In the genomic region with DNA sequence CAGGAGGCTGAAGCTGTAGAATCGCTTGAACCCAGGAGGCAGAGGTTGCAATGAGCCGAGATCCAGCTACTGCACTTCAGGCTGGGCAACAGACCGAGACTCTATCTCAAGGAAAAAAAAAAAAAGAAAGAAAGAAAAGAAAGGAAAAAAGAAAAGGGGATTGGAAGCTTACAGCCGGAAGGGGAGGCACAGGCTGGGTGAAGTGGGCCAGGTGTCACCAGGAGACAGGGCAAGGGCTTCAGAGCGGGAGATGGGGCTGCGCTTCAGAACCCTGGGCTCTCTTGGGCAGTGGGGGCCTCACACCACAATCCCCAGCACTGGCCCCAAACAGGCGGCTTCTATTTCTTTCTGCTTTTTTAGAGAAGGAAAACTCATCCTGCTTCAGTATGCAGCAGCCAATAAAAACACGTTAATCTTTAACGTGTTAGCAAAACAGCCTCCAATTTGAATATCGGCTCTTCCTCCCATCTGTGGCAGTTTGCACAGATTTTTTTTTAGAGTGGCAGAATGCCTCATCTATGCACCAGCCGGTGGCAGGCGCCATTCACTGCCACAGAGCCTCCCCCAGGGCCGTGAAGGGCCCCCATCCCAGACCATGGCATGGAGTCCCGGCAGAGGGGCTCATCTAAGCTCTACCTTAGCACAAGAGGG, we compare ENCODE assay signal across 13 cellular contexts. TPM values are rescaled to one million over a fixed set of nuclear protein-coding genes. Genes with fewer than 3 reads are reported as not detected.
A peak's percentile ranks its signal among the peaks of the same experiment; 100 is the strongest.
DNase-seq lines count a peak whose midpoint lies in the region; ATAC-seq and TF ChIP-seq lines count a peak whose summit lies in the region.
"Had no signal": no experiment of that assay in that cellular context is flagged by ENCODE, and none has a peak within 500 bp of the region (broad histone marks: within the 10 kb centered on the region; RNA-seq: fewer than 3 reads in every experiment).

No MANE protein-coding gene starts in this region.

- no peaks in the 10 kb centered on the region for H3K9me3 ChIP-seq in CD8-positive, alpha-beta memory T cell (ENCODE audit: low read length)

- ATAC-seq in left colon: peak; percentile 64

- no peaks in the 10 kb centered on the region for H3K4me1 ChIP-seq in CD8-positive, alpha-beta memory T cell (ENCODE audit: insufficient read depth, low read length)

- H3K27ac Mint-ChIP-seq in CD8-positive, alpha-beta memory T cell: no peak overlapping the region

- H3K4me3 Mint-ChIP-seq in CD8-positive, alpha-beta memory T cell: no peak overlapping the region
- H3K4me3 Mint-ChIP-seq: CD4-positive, CD25-positive, alpha-beta regulatory T cell had no signal

- intact Hi-C loops in left colon (cut with DNase I, micrococcal nuclease): loop anchor here (10.0 kb wide), 1 partner anchor 113 kb away; no protein-coding TSS in a partner anchor

- H3K27ac ChIP-seq in 22Rv1: peak overlapping the region; percentile 55
- no peak overlapping the region for H3K27ac ChIP-seq in CD8-positive, alpha-beta memory T cell (ENCODE audit: low read depth, low read length)
- H3K27ac ChIP-seq: HL-60 had no signal

- H3K4me3 ChIP-seq in CD8-positive, alpha-beta memory T cell (ENCODE audit: low read length): no peak overlapping the region

- TF ChIP-seq CTCF in 22Rv1 (IDR thresholded peaks at IDR 0.05): no peak

- POLR2A ChIA-PET in CD8-positive, alpha-beta memory T cell (lab: Charles Lee): interaction anchor here (0.6 kb wide), 1 partner anchor 110 kb away, joined by 3 read pairs; no protein-coding TSS in a partner anchor

- no peaks in the 10 kb centered on the region for H3K9me3 Mint-ChIP-seq in CD8-positive, alpha-beta memory T cell
- H3K9me3 Mint-ChIP-seq: CD4-positive, CD25-positive, alpha-beta regulatory T cell had no signal

- DNase-seq in NAMALWA (ENCODE audit: low spot score): peak; percentile 40
- DNase-seq in left colon: peak in 1 of 2 donors; percentile 15
- peak; percentile 35 for DNase-seq in pons (ENCODE audit: low spot score)
- no peak for DNase-seq in retina
- no peak for DNase-seq in SW480 (ENCODE audit: low spot score)
- no peak for DNase-seq in CD8-positive, alpha-beta memory T cell
- DNase-seq: CD4-positive, CD25-positive, alpha-beta regulatory T cell; KBM-7; NCI-H1092 treated with DMSO at 0.1 percent for 48 hours; NCI-H1694; NCI-H82 had no signal

- H3K4me1 Mint-ChIP-seq in CD8-positive, alpha-beta memory T cell: peaks cover 0 to 2% (median 0%) of the 10 kb centered on the region in 3 donors
- H3K4me1 Mint-ChIP-seq: CD4-positive, CD25-positive, alpha-beta regulatory T cell had no signal

- H3K36me3 ChIP-seq in CD8-positive, alpha-beta memory T cell (ENCODE audit: insufficient read depth, low read length): no peaks in the 10 kb centered on the region

- no peaks in the 10 kb centered on the region for H3K27me3 ChIP-seq in CD8-positive, alpha-beta memory T cell (ENCODE audit: insufficient read depth, low read length, poor library complexity, severe bottlenecking)

- CTCF ChIA-PET in CD8-positive, alpha-beta memory T cell (lab: Charles Lee): interaction anchor here (1.1 to 7.7 kb wide), 6 partner anchors 9 to 110 kb away, joined by 3 to 112 read pairs (median 5); no protein-coding TSS in a partner anchor

- no peaks in the 10 kb centered on the region for H3K36me3 Mint-ChIP-seq in CD8-positive, alpha-beta memory T cell
- H3K36me3 Mint-ChIP-seq: CD4-positive, CD25-positive, alpha-beta regulatory T cell had no signal

- peaks cover 3 to 4% of the 10 kb centered on the region in 2 donors for H3K27me3 Mint-ChIP-seq in CD8-positive, alpha-beta memory T cell

RNA-seq across cellular contexts. Expression of a gene that starts 46.6 kb away (rescaled TPM):
- total RNA-seq in left colon: 10 to 100 TPM; 16.2 to 19.3 TPM
- total RNA-seq in CD8-positive, alpha-beta memory T cell: 10 to 100 TPM; 32.3 to 35.3 TPM
- polyA plus RNA-seq in CD8-positive, alpha-beta memory T cell: 33.0 TPM

RNA-seq across cellular contexts. Expression of a gene that starts 50.1 kb away (rescaled TPM):
- 1 to 10 TPM; 4.0 to 4.5 TPM for total RNA-seq in left colon
- 10 to 100 TPM; 30.3 to 33.9 TPM for total RNA-seq in CD8-positive, alpha-beta memory T cell
- 1.3 TPM for polyA plus RNA-seq in CD8-positive, alpha-beta memory T cell

Comparison
In these comparisons a context has a peak if more than half of its experiments do, and no peak if none do; other contexts are left out.
1. DNase-seq: peak in NAMALWA (single experiment) and pons (single experiment); none in retina (single experiment), SW480 (single experiment) and CD8-positive, alpha-beta memory T cell (0 of 5).
2. RNA of a gene that starts 50.1 kb away (total RNA-seq): 30.3 to 33.9 TPM in CD8-positive, alpha-beta memory T cell; 4.0 to 4.5 TPM in left colon; every median in the first group is over 4 times any median in the second.